ENCODE assay signal across 7 cellular contexts in genomic region chr5:92641031-92641962, GRCh38.
DNase-seq lines count a peak whose midpoint lies in the region; ATAC-seq and TF ChIP-seq lines count a peak whose summit lies in the region.

No MANE protein-coding gene starts in this region.

- intact Hi-C loops in heart right ventricle (cut with DNase I) = no loop called here
- intact Hi-C loops in activated T-helper 2 cell treated with anti-CD3 and anti-CD28 coated beads, Interferon-gamma antibody, Interleukin-2, Interleukin-4, amounts not matched to agents 10 μg/mL and 5 μg/mL and 100 μg/mL, durations not matched to agents 14 hours and 24 hours and 36 hours (cut with micrococcal nuclease) = no loop called here

- no peaks in the 10 kb centered on the region for H3K27me3 Mint-ChIP-seq in activated CD8-positive, alpha-beta memory T cell treated with anti-CD3 and anti-CD28 coated beads, Interleukin-2, amount 10 ng/mL, durations not matched to agents 7 days and 5 days
- no peaks in the 10 kb centered on the region for H3K27me3 Mint-ChIP-seq in activated T-helper 2 cell treated with anti-CD3 and anti-CD28 coated beads, Interferon-gamma antibody, Interleukin-2, Interleukin-4, amounts not matched to agents 10 μg/mL and 5 μg/mL and 100 μg/mL, durations not matched to agents 14 hours and 24 hours and 36 hours (ENCODE audit: low read depth)

- TF ChIP-seq CTCF in heart right ventricle (IDR thresholded peaks at IDR 0.05) = no peak

- no peaks in the 10 kb centered on the region for H3K27me3 ChIP-seq in SJSA1 (replicated peaks)
- no peaks in the 10 kb centered on the region for H3K27me3 ChIP-seq in heart right ventricle
- H3K27me3 ChIP-seq in subcutaneous abdominal adipose tissue (ENCODE audit: control insufficient read depth in 5 of 5, insufficient read depth in 4 of 5, low read length in 5 of 5) = no peaks in the 10 kb centered on the region

- H3K4me3 ChIP-seq in SJSA1 = peak overlapping the region; percentile 21
- H3K4me3 ChIP-seq in heart right ventricle = peak overlapping the region in 8 of 10 donors; percentile 8 to 38 (median 30)
- peak overlapping the region; percentile 33 to 65 (median 51) for H3K4me3 ChIP-seq in subcutaneous abdominal adipose tissue (ENCODE audit: low read depth in 1 of 5, low read length in 5 of 5)

- H3K36me3 ChIP-seq in SJSA1 (no peaks in the 10 kb centered on the region), heart right ventricle (no peaks in the 10 kb centered on the region), subcutaneous abdominal adipose tissue (ENCODE audit: control insufficient read depth in 5 of 5, insufficient read depth in 5 of 5, low read length in 5 of 5) (no peaks in the 10 kb centered on the region)

- no peak overlapping the region for H3K27ac Mint-ChIP-seq in activated CD8-positive, alpha-beta memory T cell treated with anti-CD3 and anti-CD28 coated beads, Interleukin-2, amount 10 ng/mL, durations not matched to agents 7 days and 5 days
- no peak overlapping the region for H3K27ac Mint-ChIP-seq in activated T-helper 2 cell treated with anti-CD3 and anti-CD28 coated beads, Interferon-gamma antibody, Interleukin-2, Interleukin-4, amounts not matched to agents 10 μg/mL and 5 μg/mL and 100 μg/mL, durations not matched to agents 14 hours and 24 hours and 36 hours

- peak overlapping the region in 3 of 5 donors; percentile 12 to 68 (median 56) for H3K9ac ChIP-seq in subcutaneous abdominal adipose tissue (ENCODE audit: low read length in 5 of 5)

- CTCF ChIA-PET in activated CD8-positive, alpha-beta memory T cell treated with anti-CD3 and anti-CD28 coated beads, Interleukin-2, amount 10 ng/mL, durations not matched to agents 7 days and 5 days (lab: Charles Lee) = no interaction called here

- no peak overlapping the region for H3K4me3 Mint-ChIP-seq in activated CD8-positive, alpha-beta memory T cell treated with anti-CD3 and anti-CD28 coated beads, Interleukin-2, amount 10 ng/mL, durations not matched to agents 7 days and 5 days
- no peak overlapping the region for H3K4me3 Mint-ChIP-seq in activated T-helper 2 cell treated with anti-CD3 and anti-CD28 coated beads, Interferon-gamma antibody, Interleukin-2, Interleukin-4, amounts not matched to agents 10 μg/mL and 5 μg/mL and 100 μg/mL, durations not matched to agents 14 hours and 24 hours and 36 hours (ENCODE audit: low read depth)

- H3K4me1 ChIP-seq in SJSA1 (replicated peaks) = peaks cover 7% of the 10 kb centered on the region
- H3K4me1 ChIP-seq in heart right ventricle = peaks cover 0 to 14% (median 4%) of the 10 kb centered on the region in 9 donors
- H3K4me1 ChIP-seq in subcutaneous abdominal adipose tissue (ENCODE audit: control insufficient read depth in 5 of 5, insufficient read depth in 5 of 5, low read length in 5 of 5) = peaks cover 0 to 18% (median 10%) of the 10 kb centered on the region in 5 donors

- H3K4me1 Mint-ChIP-seq in activated CD8-positive, alpha-beta memory T cell treated with anti-CD3 and anti-CD28 coated beads, Interleukin-2, amount 10 ng/mL, durations not matched to agents 7 days and 5 days = no peaks in the 10 kb centered on the region
- no peaks in the 10 kb centered on the region for H3K4me1 Mint-ChIP-seq in activated T-helper 2 cell treated with anti-CD3 and anti-CD28 coated beads, Interferon-gamma antibody, Interleukin-2, Interleukin-4, amounts not matched to agents 10 μg/mL and 5 μg/mL and 100 μg/mL, durations not matched to agents 14 hours and 24 hours and 36 hours (ENCODE audit: low read depth)

- H3K36me3 Mint-ChIP-seq in activated CD8-positive, alpha-beta memory T cell treated with anti-CD3 and anti-CD28 coated beads, Interleukin-2, amount 10 ng/mL, durations not matched to agents 7 days and 5 days = no peaks in the 10 kb centered on the region
- H3K36me3 Mint-ChIP-seq in activated T-helper 2 cell treated with anti-CD3 and anti-CD28 coated beads, Interferon-gamma antibody, Interleukin-2, Interleukin-4, amounts not matched to agents 10 μg/mL and 5 μg/mL and 100 μg/mL, durations not matched to agents 14 hours and 24 hours and 36 hours (ENCODE audit: low read depth) = no peaks in the 10 kb centered on the region

- H3K9me3 Mint-ChIP-seq in activated CD8-positive, alpha-beta memory T cell treated with anti-CD3 and anti-CD28 coated beads, Interleukin-2, amount 10 ng/mL, durations not matched to agents 7 days and 5 days (ENCODE audit: low read depth) = no peaks in the 10 kb centered on the region
- no peaks in the 10 kb centered on the region for H3K9me3 Mint-ChIP-seq in activated T-helper 2 cell treated with anti-CD3 and anti-CD28 coated beads, Interferon-gamma antibody, Interleukin-2, Interleukin-4, amounts not matched to agents 10 μg/mL and 5 μg/mL and 100 μg/mL, durations not matched to agents 14 hours and 24 hours and 36 hours

- 8 to 14% methylated on average over 10 of the region's 10 CpGs for WGBS in heart right ventricle, 2 donors

- DNase-seq in HuH-7 (ENCODE audit: low spot score) (peak; percentile 47), SJSA1 (ENCODE audit: low read depth in 1 of 2, low spot score in 2 of 2) (peak; percentile 50 to 76), heart right ventricle (peak in 1 of 2 donors; percentile 14)
- DNase-seq in activated CD8-positive, alpha-beta memory T cell treated with anti-CD3 and anti-CD28 coated beads, Interleukin-2, amount 10 ng/mL, durations not matched to agents 7 days and 5 days = no peak
- no peak for DNase-seq in activated T-helper 2 cell treated with anti-CD3 and anti-CD28 coated beads, Interferon-gamma antibody, Interleukin-2, Interleukin-4, amounts not matched to agents 10 μg/mL and 5 μg/mL and 100 μg/mL, durations not matched to agents 14 hours and 24 hours and 36 hours (ENCODE audit: low spot score)

- ATAC-seq in heart right ventricle (peak in 4 of 8 donors; percentile 47 to 70 (median 65)), HG02870 (IDR thresholded peaks at IDR 0.05; ENCODE audit: unreplicated experiment) (no peak)
- no peak for ATAC-seq in activated CD8-positive, alpha-beta memory T cell treated with anti-CD3 and anti-CD28 coated beads, Interleukin-2, amount 10 ng/mL, durations not matched to agents 7 days and 5 days

- H3K27ac ChIP-seq in SJSA1 (peak overlapping the region; percentile 6; the same call in 1 of the 2 replicates), heart right ventricle (no peak overlapping the region), subcutaneous abdominal adipose tissue (ENCODE audit: low read depth, low read length) (peak overlapping the region; percentile 26)

- H3K9me3 ChIP-seq in SJSA1 (replicated peaks) = no peaks in the 10 kb centered on the region
- H3K9me3 ChIP-seq in heart right ventricle = no peaks in the 10 kb centered on the region
- H3K9me3 ChIP-seq in subcutaneous abdominal adipose tissue (ENCODE audit: control insufficient read depth in 5 of 5, low read length in 5 of 5) = no peaks in the 10 kb centered on the region

Comparison
In these comparisons a context has a peak if more than half of its experiments do, and no peak if none do; other contexts are left out.
1. DNase-seq: peak in HuH-7 (single experiment) and SJSA1 (2 of 2); none in activated CD8-positive, alpha-beta memory T cell treated with anti-CD3 and anti-CD28 coated beads, Interleukin-2, amount 10 ng/mL, durations not matched to agents 7 days and 5 days (single experiment) and activated T-helper 2 cell treated with anti-CD3 and anti-CD28 coated beads, Interferon-gamma antibody, Interleukin-2, Interleukin-4, amounts not matched to agents 10 μg/mL and 5 μg/mL and 100 μg/mL, durations not matched to agents 14 hours and 24 hours and 36 hours (single experiment).
2. H3K27ac ChIP-seq: peak in SJSA1 (single experiment) and subcutaneous abdominal adipose tissue (single experiment); none in heart right ventricle (0 of 10).
3. Peak in every context shown above with its lines, with median percentiles within 50 percentile points of each other: H3K4me3 ChIP-seq.